ENCODE assay signal across 16 cellular contexts in genomic region chr7:94205529-94205928, GRCh38.
"Had no signal": no experiment of that assay in that cellular context is flagged by ENCODE, and none has a peak within 500 bp of the region (broad histone marks: within the 10 kb centered on the region; RNA-seq: fewer than 3 reads in every experiment).

No MANE protein-coding gene starts in this region.

- H3K4me1 ChIP-seq: adrenal gland, esophagus squamous epithelium, prostate gland, transverse colon, uterus had no signal

- ATAC-seq: activated CD4-positive, alpha-beta T cell treated with anti-CD3 and anti-CD28 coated beads for 36 hours; foreskin keratinocyte; left colon; right cardiac atrium; WTC11 had no signal

- H3K79me2 ChIP-seq: hepatocyte had no signal

- H3K36me3 ChIP-seq: adrenal gland, esophagus squamous epithelium, prostate gland, transverse colon, uterus had no signal

- H3K4me3 ChIP-seq: adrenal gland, esophagus squamous epithelium, hepatocyte, prostate gland, skin epidermis, transverse colon, uterus had no signal

- H3K4me2 ChIP-seq: hepatocyte had no signal

- H3K27ac ChIP-seq: adrenal gland, esophagus squamous epithelium, foreskin keratinocyte, hepatocyte, prostate gland, skin epidermis, transverse colon, uterus had no signal

- DNase-seq: activated CD4-positive, alpha-beta T cell treated with anti-CD3 and anti-CD28 coated beads for 36 hours; activated CD4-positive, alpha-beta T cell treated with anti-CD3 and anti-CD28 coated beads, Interleukin-2, amount 50 U/mL, for 48 hours; activated gamma-delta T cell; effector CD8-positive, alpha-beta T cell; esophagus squamous epithelium; foreskin keratinocyte; islet precursor cell; left colon; right cardiac atrium; transverse colon; uterus had no signal

- H2AFZ ChIP-seq: hepatocyte had no signal

- H3K9me3 ChIP-seq: adrenal gland, esophagus squamous epithelium, prostate gland, transverse colon, uterus had no signal

- H3K27me3 ChIP-seq: adrenal gland, esophagus squamous epithelium, hepatocyte, transverse colon, uterus had no signal
